ENCODE assay signal across 10 cellular contexts in genomic region chr12:26746315-26746714, GRCh38.
DNase-seq lines count a peak whose midpoint lies in the region; ATAC-seq and TF ChIP-seq lines count a peak whose summit lies in the region.
"Had no signal": no experiment of that assay in that cellular context is flagged by ENCODE, and none has a peak within 500 bp of the region (broad histone marks: within the 10 kb centered on the region; RNA-seq: fewer than 3 reads in every experiment).

No MANE protein-coding gene starts in this region.

- H3K27ac Mint-ChIP-seq in HFFc6: peak overlapping the region; percentile 51
- H3K27ac Mint-ChIP-seq in CD14-positive monocyte: no peak overlapping the region

- TF ChIP-seq CTCF in AG10803 (conservative IDR thresholded peaks at IDR 0.05; ENCODE audit: low read length): no peak
- no peak for TF ChIP-seq CTCF in HFFc6 (IDR thresholded peaks at IDR 0.05)
- TF ChIP-seq CTCF in CD14-positive monocyte (IDR thresholded peaks at IDR 0.05): no peak

- intact Hi-C loops in CD14-positive monocyte (cut with micrococcal nuclease): no loop called here

- no peaks in the 10 kb centered on the region for H3K27me3 ChIP-seq in adipocyte (replicated peaks; ENCODE audit: control insufficient read depth, insufficient read depth, low read length)

- peak; percentile 75 for DNase-seq in AG10803 (ENCODE audit: low read depth)
- DNase-seq in HFFc6: peak; percentile 82
- peak; percentile 73 for DNase-seq in adipocyte (ENCODE audit: low read depth)
- DNase-seq in kidney tubule cell (ENCODE audit: low spot score): peak; percentile 71
- DNase-seq in mesenteric fat pad (ENCODE audit: low spot score): no peak
- no peak for DNase-seq in CD14-positive monocyte (ENCODE audit: low spot score)
- DNase-seq in NAMALWA (ENCODE audit: low spot score): no peak
- DNase-seq: activated effector memory CD4-positive, alpha-beta T cell treated with Interleukin-2 at 50 U/mL for 16 hours; NCI-H146 had no signal

- H3K9me3 ChIP-seq in adipocyte (ENCODE audit: control insufficient read depth, low read length): no peaks in the 10 kb centered on the region

- H3K4me1 ChIP-seq in adipocyte (ENCODE audit: control insufficient read depth, insufficient read depth, low read length): peaks cover 36% of the 10 kb centered on the region

- H3K4me3 ChIP-seq in AG10803 (ENCODE audit: low read length) (no peak overlapping the region), adipocyte (ENCODE audit: low read length) (no peak overlapping the region)

- ATAC-seq in GM18520 (IDR thresholded peaks at IDR 0.05; ENCODE audit: unreplicated experiment): no peak

- H3K9ac ChIP-seq in adipocyte (ENCODE audit: low read length): no peak overlapping the region

- H3K4me3 Mint-ChIP-seq in HFFc6 (peak overlapping the region; percentile 60), CD14-positive monocyte (no peak overlapping the region)

- H3K4me1 Mint-ChIP-seq in HFFc6 (ENCODE audit: low read depth) (peaks cover 64% of the 10 kb centered on the region), CD14-positive monocyte (peaks cover 42% of the 10 kb centered on the region)

- no peaks in the 10 kb centered on the region for H3K27me3 Mint-ChIP-seq in HFFc6 (ENCODE audit: insufficient read depth)
- no peaks in the 10 kb centered on the region for H3K27me3 Mint-ChIP-seq in CD14-positive monocyte (ENCODE audit: low read depth in 3 of 3)

- H3K36me3 Mint-ChIP-seq in HFFc6 (ENCODE audit: low read depth): peaks cover 4% of the 10 kb centered on the region; the same call in 1 of the 2 replicates
- no peaks in the 10 kb centered on the region for H3K36me3 Mint-ChIP-seq in CD14-positive monocyte

- H3K36me3 ChIP-seq in adipocyte (ENCODE audit: control insufficient read depth, insufficient read depth, low read length, severe bottlenecking): no peaks in the 10 kb centered on the region

- no peaks in the 10 kb centered on the region for H3K9me3 Mint-ChIP-seq in HFFc6
- no peaks in the 10 kb centered on the region for H3K9me3 Mint-ChIP-seq in CD14-positive monocyte

Comparison
In these comparisons a context has a peak if more than half of its experiments do, and no peak if none do; other contexts are left out.
1. DNase-seq: peak in AG10803 (single experiment), HFFc6 (single experiment), adipocyte (single experiment) and kidney tubule cell (single experiment); none in mesenteric fat pad (single experiment), CD14-positive monocyte (single experiment) and NAMALWA (single experiment).